18 cellular contexts compared by ENCODE assay signal in the genomic region with DNA sequence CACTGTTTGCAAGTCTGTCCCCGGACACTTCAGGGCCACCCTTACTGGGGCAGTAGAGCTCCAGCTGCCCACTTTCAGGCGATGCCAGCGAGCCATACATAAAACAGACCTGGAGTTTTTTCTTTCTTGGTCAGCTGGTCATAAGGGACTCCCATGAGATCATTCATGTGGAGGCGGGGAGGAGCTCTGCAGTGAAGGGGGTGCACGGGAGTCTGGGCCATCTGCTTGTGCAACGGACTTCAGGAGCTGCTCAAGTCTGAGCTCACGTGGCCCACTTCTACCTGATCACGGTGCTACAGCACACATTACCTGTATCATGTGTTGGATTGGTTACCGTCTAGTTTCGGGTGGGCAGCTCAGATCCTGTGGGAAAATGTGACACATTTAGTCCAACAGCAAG. TPM values are rescaled to one million over a fixed set of nuclear protein-coding genes. Genes with fewer than 3 reads are reported as not detected.
DNase-seq lines count a peak whose midpoint lies in the region; ATAC-seq and TF ChIP-seq lines count a peak whose summit lies in the region.
"Had no signal": no experiment of that assay in that cellular context is flagged by ENCODE, and none has a peak within 500 bp of the region (broad histone marks: within the 10 kb centered on the region; RNA-seq: fewer than 3 reads in every experiment).

No MANE protein-coding gene starts in this region.

- H3K9me3 ChIP-seq in tibial artery: no peaks in the 10 kb centered on the region
- no peaks in the 10 kb centered on the region for H3K9me3 ChIP-seq in suprapubic skin

- peak; percentile 10 to 70 for DNase-seq in NCI-H524 (lab: John Stamatoyannopoulos, UW)
- DNase-seq in SK-MEL-5 (ENCODE audit: low read depth, low spot score): peak; percentile 40
- no peak for DNase-seq in omental fat pad (ENCODE audit: low spot score)
- peak in 1 of 2 donors; percentile 86 for DNase-seq in tibial artery
- no peak for DNase-seq in suprapubic skin (ENCODE audit: low spot score in 2 of 2)
- no peak for DNase-seq in inferior parietal cortex (ENCODE audit: extremely low spot score)
- DNase-seq in putamen (ENCODE audit: low spot score): no peak
- DNase-seq: ACHN, AML-193, NCI-H1417 treated with DMSO at 0.1 percent for 48 hours, NCI-H187 treated with DMSO at 0.1 percent for 48 hours, NCI-H446, NCI-H774, SIG-M5 had no signal

- peak overlapping the region; percentile 40 to 59 for H3K27ac ChIP-seq in tibial artery
- H3K27ac ChIP-seq in suprapubic skin: no peak overlapping the region

- TF ChIP-seq CTCF in omental fat pad (IDR thresholded peaks at IDR 0.05) (no peak), tibial artery (IDR thresholded peaks at IDR 0.05) (no peak), suprapubic skin (IDR thresholded peaks at IDR 0.05) (no peak)

- no peak for TF ChIP-seq POLR2A in suprapubic skin (IDR thresholded peaks at IDR 0.05)

- H3K4me1 ChIP-seq in tibial artery (peaks cover 0 to 37% (median 20%) of the 10 kb centered on the region in 4 donors), suprapubic skin (no peaks in the 10 kb centered on the region)

- WGBS in suprapubic skin: 78% methylated on average over 10 of the region's 10 CpGs

- no peak for TF ChIP-seq EP300 in suprapubic skin (IDR thresholded peaks at IDR 0.05)

- H3K36me3 ChIP-seq in tibial artery (no peaks in the 10 kb centered on the region), suprapubic skin (no peaks in the 10 kb centered on the region)

- in situ Hi-C loops in SK-MEL-5 (cut with HindIII; ENCODE audit: low pct_unique_long_range_greater_than_20kb, low sequenced_read_pairs): no loop called here

- no peak overlapping the region for H3K4me3 ChIP-seq in tibial artery
- H3K4me3 ChIP-seq in suprapubic skin: no peak overlapping the region

- peak; percentile 33 for ATAC-seq in omental fat pad (ENCODE audit: low FRiP score)

- intact Hi-C loops in tibial artery (cut with DNase I; ENCODE audit: low total_unique reads): no loop called here

- H3K27me3 ChIP-seq in tibial artery (no peaks in the 10 kb centered on the region), suprapubic skin (no peaks in the 10 kb centered on the region)

RNA-seq across cellular contexts. Expression of gene MRGPRF, which starts 9.2 kb away (rescaled TPM):
- total RNA-seq in SK-MEL-5 (2014; rRNA removed; shearing (Covaris generic)): 0.11 and 0.61 TPM in 2 replicates
- polyA plus RNA-seq in SK-MEL-5 (2015; cell fraction: cytosol; rRNA removed): 0.07 TPM in 1 of 2 replicates, not detected in the other
- polyA plus RNA-seq in SK-MEL-5 (2015; cell fraction: nucleus; rRNA removed): 0.20 TPM in 1 of 2 replicates, not detected in the other
- 10 to 100 TPM; 27.8 to 59.4 (median 54.5) TPM for total RNA-seq in omental fat pad
- 1 to 10 TPM; 2.0 to 9.8 (median 4.8) TPM for total RNA-seq in suprapubic skin
- total RNA-seq: M059J, RPMI7951 had no signal

RNA-seq across cellular contexts. Expression of gene TPCN2, which starts 26.5 kb away (rescaled TPM):
- 24.7 and 28.7 TPM in 2 replicates for total RNA-seq in SK-MEL-5 (2014; rRNA removed; shearing (Covaris generic))
- polyA plus RNA-seq in SK-MEL-5 (2015; cell fraction: cytosol; rRNA removed): 40.7 and 50.4 TPM in 2 replicates
- polyA plus RNA-seq in SK-MEL-5 (2015; cell fraction: nucleus; rRNA removed): 143 and 176 TPM in 2 replicates
- 10 to 100 TPM; 11.8 to 23.3 (median 15.4) TPM for total RNA-seq in omental fat pad
- total RNA-seq in suprapubic skin: 10 to 100 TPM in 3 of 4 donors, 1 to 10 TPM in 1; 8.4 to 30.3 (median 24.4) TPM

RNA-seq across cellular contexts. Expression of gene MRGPRD, which starts 41.5 kb away (rescaled TPM):
- total RNA-seq in SK-MEL-5 (2014; rRNA removed; shearing (Covaris generic)): not detected in 2 replicates
- polyA plus RNA-seq in SK-MEL-5 (2015; cell fraction: cytosol; rRNA removed): not detected in 2 replicates
- polyA plus RNA-seq in SK-MEL-5 (2015; cell fraction: nucleus; rRNA removed): not detected in 2 replicates
- not detected for total RNA-seq in omental fat pad
- not detected for total RNA-seq in suprapubic skin
- total RNA-seq: HT-29, M059J, RPMI7951 had no signal
- polyA plus RNA-seq: CD14-positive monocyte had no signal

Comparison
In these comparisons a context has a peak if more than half of its experiments do, and no peak if none do; other contexts are left out.
1. DNase-seq: peak in NCI-H524 (2 of 2) and SK-MEL-5 (single experiment); none in omental fat pad (single experiment), suprapubic skin (0 of 2), inferior parietal cortex (single experiment) and putamen (single experiment).